16 cellular contexts compared by ENCODE assay signal in genomic region chr20:58713801-58714339, GRCh38. TPM values are rescaled to one million over a fixed set of nuclear protein-coding genes. Genes with fewer than 3 reads are reported as not detected.
A peak's percentile ranks its signal among the peaks of the same experiment; 100 is the strongest.
DNase-seq lines count a peak whose midpoint lies in the region; ATAC-seq and TF ChIP-seq lines count a peak whose summit lies in the region.
"Had no signal": no experiment of that assay in that cellular context is flagged by ENCODE, and none has a peak within 500 bp of the region (broad histone marks: within the 10 kb centered on the region; RNA-seq: fewer than 3 reads in every experiment).

No MANE protein-coding gene starts in this region.

- in situ Hi-C loops in GM13976 (cut with MboI; ENCODE audit: low sequenced_read_pairs, unreplicated experiment): no loop called here

- no peaks in the 10 kb centered on the region for H3K36me3 Mint-ChIP-seq in activated CD4-positive, alpha-beta T cell treated with anti-CD3 and anti-CD28 coated beads for 36 hours (ENCODE audit: low read depth)
- H3K36me3 Mint-ChIP-seq: activated naive CD4-positive, alpha-beta T cell treated with anti-CD3 and anti-CD28 coated beads, Interleukin-2, amount 50 U/mL, for 72 hours had no signal

- POLR2A ChIA-PET in activated CD4-positive, alpha-beta T cell treated with anti-CD3 and anti-CD28 coated beads for 36 hours (lab: Charles Lee): no interaction called here

- TF ChIP-seq EP300 in esophagus muscularis mucosa (IDR thresholded peaks at IDR 0.05): no peak

- WGBS in esophagus muscularis mucosa: 95% methylated on average over 23 of the region's 24 CpGs

- H3K4me3 ChIP-seq in esophagus muscularis mucosa: no peak overlapping the region
- H3K4me3 ChIP-seq: A549, thyroid gland had no signal

- H3K9me3 Mint-ChIP-seq in activated CD4-positive, alpha-beta T cell treated with anti-CD3 and anti-CD28 coated beads for 36 hours (ENCODE audit: low read depth): no peaks in the 10 kb centered on the region
- H3K9me3 Mint-ChIP-seq: activated naive CD4-positive, alpha-beta T cell treated with anti-CD3 and anti-CD28 coated beads, Interleukin-2, amount 50 U/mL, for 72 hours; CD8-positive, alpha-beta memory T cell had no signal

- H3K4me1 Mint-ChIP-seq in activated CD4-positive, alpha-beta T cell treated with anti-CD3 and anti-CD28 coated beads for 36 hours: no peaks in the 10 kb centered on the region
- H3K4me1 Mint-ChIP-seq: CD8-positive, alpha-beta memory T cell had no signal

- TF ChIP-seq POLR2A in esophagus muscularis mucosa (IDR thresholded peaks at IDR 0.05; ENCODE audit: low read depth): no peak

- H3K4me1 ChIP-seq in esophagus muscularis mucosa: peaks cover 0 to 7% (median 3%) of the 10 kb centered on the region in 4 donors
- H3K4me1 ChIP-seq: A549, thyroid gland had no signal

- peaks cover 0 to 62% (median 26%) of the 10 kb centered on the region in 4 donors for H3K36me3 ChIP-seq in esophagus muscularis mucosa
- H3K36me3 ChIP-seq: thyroid gland had no signal

- H3K27me3 ChIP-seq in esophagus muscularis mucosa: no peaks in the 10 kb centered on the region
- H3K27me3 ChIP-seq: thyroid gland had no signal

- no peak for TF ChIP-seq CTCF in GM13976 (IDR thresholded peaks at IDR 0.05; ENCODE audit: borderline replicate concordance, control extremely low read depth, extremely low read depth, insufficient read depth, missing control alignments)
- TF ChIP-seq CTCF in esophagus muscularis mucosa (IDR thresholded peaks at IDR 0.05): no peak

- H3K27ac ChIP-seq in esophagus muscularis mucosa (replicated peaks in 1 of 4): no peak overlapping the region
- H3K27ac ChIP-seq: A549, epithelial cell of prostate, thyroid gland had no signal

- ATAC-seq in activated CD4-positive, alpha-beta T cell treated with anti-CD3 and anti-CD28 coated beads for 36 hours: no peak
- ATAC-seq in HG03469 (IDR thresholded peaks at IDR 0.05; ENCODE audit: unreplicated experiment) (no peak), HG03025 (IDR thresholded peaks at IDR 0.05; ENCODE audit: low FRiP score, unreplicated experiment) (no peak)
- ATAC-seq: activated naive CD4-positive, alpha-beta T cell treated with anti-CD3 and anti-CD28 coated beads, Interleukin-2, amount 50 U/mL, for 72 hours had no signal

- H3K4me3 Mint-ChIP-seq in activated CD4-positive, alpha-beta T cell treated with anti-CD3 and anti-CD28 coated beads for 36 hours: no peak overlapping the region
- H3K4me3 Mint-ChIP-seq: CD8-positive, alpha-beta memory T cell had no signal

- peak; percentile 3 for DNase-seq in activated CD4-positive, alpha-beta T cell treated with anti-CD3 and anti-CD28 coated beads for 36 hours
- DNase-seq in activated CD4-positive, alpha-beta T cell treated with anti-CD3 and anti-CD28 coated beads, Interleukin-2, amount 50 U/mL, for 48 hours: no peak
- DNase-seq in GM13976 (ENCODE audit: low spot score): peak; percentile 13
- peak; percentile 78 for DNase-seq in esophagus muscularis mucosa (ENCODE audit: extremely low spot score)
- DNase-seq in posterior cingulate gyrus: peak in 6 of 10 donors; percentile 5 to 81 (median 42)
- DNase-seq in COLO668 (lab: John Stamatoyannopoulos, UW; ENCODE audit: unreplicated experiment): no peak
- DNase-seq: central memory CD4-positive, alpha-beta T cell; MV-4-11; NCI-H226; thyroid gland had no signal

- H3K27me3 Mint-ChIP-seq in activated CD4-positive, alpha-beta T cell treated with anti-CD3 and anti-CD28 coated beads for 36 hours: no peaks in the 10 kb centered on the region

- H3K9me3 ChIP-seq in esophagus muscularis mucosa: no peaks in the 10 kb centered on the region
- H3K9me3 ChIP-seq: A549, thyroid gland had no signal

- CTCF ChIA-PET in activated CD4-positive, alpha-beta T cell treated with anti-CD3 and anti-CD28 coated beads for 36 hours (lab: Charles Lee): no interaction called here

- no peak overlapping the region for H3K27ac Mint-ChIP-seq in activated CD4-positive, alpha-beta T cell treated with anti-CD3 and anti-CD28 coated beads for 36 hours
- H3K27ac Mint-ChIP-seq: activated naive CD4-positive, alpha-beta T cell treated with anti-CD3 and anti-CD28 coated beads, Interleukin-2, amount 50 U/mL, for 72 hours; CD8-positive, alpha-beta memory T cell had no signal

- intact Hi-C loops in activated CD4-positive, alpha-beta T cell treated with anti-CD3 and anti-CD28 coated beads for 36 hours (cut with DNase I, micrococcal nuclease): no loop called here
- intact Hi-C loops in esophagus muscularis mucosa (cut with DNase I) (no loop called here), posterior cingulate gyrus (cut with DNase I) (no loop called here)

RNA-seq across cellular contexts. Expression of gene NPEPL1, which starts 21.3 kb away (rescaled TPM):
- total RNA-seq in activated CD4-positive, alpha-beta T cell treated with anti-CD3 and anti-CD28 coated beads for 36 hours: 10 to 100 TPM; 13.6 to 15.2 TPM
- total RNA-seq in esophagus muscularis mucosa: 10 to 100 TPM; 29.0 to 59.0 (median 50.5) TPM

Comparison
In these comparisons a context has a peak if more than half of its experiments do, and no peak if none do; other contexts are left out.
1. DNase-seq: peak in activated CD4-positive, alpha-beta T cell treated with anti-CD3 and anti-CD28 coated beads for 36 hours (single experiment), GM13976 (single experiment), esophagus muscularis mucosa (single experiment) and posterior cingulate gyrus (6 of 10); none in activated CD4-positive, alpha-beta T cell treated with anti-CD3 and anti-CD28 coated beads, Interleukin-2, amount 50 U/mL, for 48 hours (0 of 2) and COLO668 (single experiment).